Comparison of ENCODE assay signal across 24 cellular contexts in the genomic region with DNA sequence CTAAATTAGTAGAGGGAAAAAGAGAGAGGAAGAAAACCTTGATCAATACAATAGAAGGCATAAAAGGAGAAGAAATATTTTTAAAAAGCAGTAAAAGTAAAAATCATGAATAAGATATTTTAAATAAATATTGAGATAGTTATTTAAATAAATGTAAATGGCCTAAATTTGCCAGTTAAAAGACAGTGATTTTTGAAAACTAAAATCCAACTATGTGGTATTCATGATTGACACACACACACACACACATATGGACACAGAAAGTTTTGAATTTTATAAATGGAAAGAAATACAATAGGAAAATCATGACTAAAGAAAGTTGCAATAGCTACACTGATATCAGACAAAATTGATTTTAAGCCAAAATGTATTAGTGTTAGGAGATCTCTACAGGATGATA.
DNase-seq lines count a peak whose midpoint lies in the region; ATAC-seq and FAIRE-seq lines count a peak whose summit lies in the region.
"Had no signal": no experiment of that assay in that cellular context is flagged by ENCODE, and none has a peak within 500 bp of the region (broad histone marks: within the 10 kb centered on the region; RNA-seq: fewer than 3 reads in every experiment).

No MANE protein-coding gene starts in this region.

- peaks cover 6% of the 10 kb centered on the region for H3K4me1 Mint-ChIP-seq in activated T-helper 17 cell treated with anti-CD3 and anti-CD28 coated beads, Interleukin-2, amount 50 U/mL, for 72 hours

- H3K27ac Mint-ChIP-seq in activated T-helper 17 cell treated with anti-CD3 and anti-CD28 coated beads, Interleukin-2, amount 50 U/mL, for 72 hours: peak overlapping the region; percentile 38
- H3K27ac Mint-ChIP-seq: CD14-positive monocyte; CD4-positive, alpha-beta T cell had no signal

- no peak for ATAC-seq in activated T-helper 17 cell treated with anti-CD3 and anti-CD28 coated beads, Interleukin-2, amount 50 U/mL, for 72 hours (replicated peaks)
- ATAC-seq in HG03095 (IDR thresholded peaks at IDR 0.05; ENCODE audit: unreplicated experiment): no peak
- ATAC-seq: A549 had no signal

- peaks cover 12% of the 10 kb centered on the region for H3K9me3 Mint-ChIP-seq in activated T-helper 17 cell treated with anti-CD3 and anti-CD28 coated beads, Interleukin-2, amount 50 U/mL, for 72 hours

- no peak overlapping the region for H3K4me3 Mint-ChIP-seq in activated T-helper 17 cell treated with anti-CD3 and anti-CD28 coated beads, Interleukin-2, amount 50 U/mL, for 72 hours
- H3K4me3 Mint-ChIP-seq: CD14-positive monocyte; CD4-positive, alpha-beta T cell; CD8-positive, alpha-beta memory T cell had no signal

- FAIRE-seq in G401.6 (lab: Jason Lieb, UNC) (peak; percentile 11), frontal cortex (lab: Jason Lieb, UNC) (peak; percentile 39)
- FAIRE-seq: A549, D721Med, GM12891, GM18507, H1 had no signal

- H3K27me3 Mint-ChIP-seq in activated T-helper 17 cell treated with anti-CD3 and anti-CD28 coated beads, Interleukin-2, amount 50 U/mL, for 72 hours: no peaks in the 10 kb centered on the region
- H3K27me3 Mint-ChIP-seq: CD4-positive, alpha-beta T cell; CD8-positive, alpha-beta memory T cell had no signal

- DNase-seq in frontal cortex (ENCODE audit: low spot score in 2 of 2): no peak
- no peak for DNase-seq in T-helper 1 cell
- no peak for DNase-seq in effector CD8-positive, alpha-beta T cell (lab: John Stamatoyannopoulos, UW)
- DNase-seq: 8988T; ACHN; AML-193; BE2C; CD4-positive, alpha-beta T cell; CD8-positive, alpha-beta memory T cell; DMS 273 treated with DMSO at 0.1 percent for 48 hours; DMS79; EL; GF-D8; H7; HCEC 1CT had no signal

- H3K36me3 Mint-ChIP-seq in activated T-helper 17 cell treated with anti-CD3 and anti-CD28 coated beads, Interleukin-2, amount 50 U/mL, for 72 hours (ENCODE audit: low read depth): peaks cover 58% of the 10 kb centered on the region
